In genomic region chr1:53738205-53739108, GRCh38 we compare ENCODE assay signal across 8 cellular contexts. TPM values are rescaled to one million over a fixed set of nuclear protein-coding genes. Genes with fewer than 3 reads are reported as not detected.
DNase-seq lines count a peak whose midpoint lies in the region; ATAC-seq and TF ChIP-seq lines count a peak whose summit lies in the region.

No MANE protein-coding gene starts in this region.

- peak; percentile 30 for ATAC-seq in GM19397 (IDR thresholded peaks at IDR 0.05; ENCODE audit: unreplicated experiment)
- peak; percentile 12; the same call in 1 of the 2 replicates for ATAC-seq in Panc1

- in situ Hi-C loops in Panc1 (cut with HindIII; ENCODE audit: low pct_unique_long_range_greater_than_20kb, low sequenced_read_pairs), result no loop called here

- H3K27me3 ChIP-seq in A673 (replicated peaks; ENCODE audit: insufficient read depth, low read depth, low read length, poor library complexity), result peaks cover 36% of the 10 kb centered on the region
- peaks cover 14% of the 10 kb centered on the region for H3K27me3 ChIP-seq in Panc1 (ENCODE audit: control insufficient read depth, insufficient read depth, low read length)
- peaks cover 8 to 100% (median 13%) of the 10 kb centered on the region in 4 donors for H3K27me3 ChIP-seq in esophagus squamous epithelium
- peaks cover 100% of the 10 kb centered on the region for H3K27me3 ChIP-seq in neutrophil

- H3K4me1 ChIP-seq in A673 (ENCODE audit: insufficient read depth, low read length, poor library complexity, severe bottlenecking), result peaks cover 6% of the 10 kb centered on the region
- H3K4me1 ChIP-seq in Panc1 (ENCODE audit: control insufficient read depth, insufficient read depth, low read length), result peaks cover 4% of the 10 kb centered on the region; the same call in 1 of the 2 replicates
- H3K4me1 ChIP-seq in esophagus squamous epithelium, result peaks cover 8 to 35% (median 23%) of the 10 kb centered on the region in 3 donors
- peaks cover 10 to 19% of the 10 kb centered on the region in 2 experiments for H3K4me1 ChIP-seq in neutrophil (ENCODE audit: control insufficient read depth in 1 of 2, insufficient read depth in 1 of 2, low read depth in 1 of 2, low read length in 1 of 2)

- H3K36me3 ChIP-seq in A673 (ENCODE audit: insufficient read depth, low read length, poor library complexity, severe bottlenecking), result no peaks in the 10 kb centered on the region
- H3K36me3 ChIP-seq in Panc1 (ENCODE audit: control insufficient read depth, insufficient read depth, low read length), result no peaks in the 10 kb centered on the region
- H3K36me3 ChIP-seq in esophagus squamous epithelium, result no peaks in the 10 kb centered on the region
- no peaks in the 10 kb centered on the region for H3K36me3 ChIP-seq in neutrophil

- DNase-seq in A673 (ENCODE audit: low spot score), result no peak
- DNase-seq in Panc1 (ENCODE audit: low read depth, low spot score), result no peak
- no peak for DNase-seq in esophagus squamous epithelium (lab: John Stamatoyannopoulos, UW)
- DNase-seq in NCI-H1930 (lab: John Stamatoyannopoulos, UW), result no peak
- DNase-seq in NCI-H526 treated with DMSO at 0.1 percent for 48 hours (lab: John Stamatoyannopoulos, UW), result no peak
- no peak for DNase-seq in central memory CD4-positive, alpha-beta T cell

- intact Hi-C loops in A673 (cut with micrococcal nuclease; ENCODE audit: unreplicated experiment), result no loop called here
- intact Hi-C loops in Panc1 (cut with micrococcal nuclease; ENCODE audit: unreplicated experiment), result no loop called here
- intact Hi-C loops in esophagus squamous epithelium (cut with DNase I), result no loop called here

- CTCF ChIA-PET in A673 (lab: Charles Lee) (no interaction called here), Panc1 (lab: Charles Lee) (no interaction called here)

- BruUV-seq in A673 (replicated peaks; lab: Mats Ljungman, UMichigan) (no TSS peak), Panc1 (replicated peaks; lab: Mats Ljungman, UMichigan) (no TSS peak)

- H3K4me3 ChIP-seq in A673 (ENCODE audit: low read depth, low read length, poor library complexity, severe bottlenecking) (peak overlapping the region; percentile 40), Panc1 (ENCODE audit: low read depth in 2 of 2, low read length in 2 of 2) (peak overlapping the region; percentile 49 to 54), esophagus squamous epithelium (peak overlapping the region; percentile 28 to 82 (median 54)), neutrophil (ENCODE audit: low read depth in 1 of 2, low read length in 1 of 2) (peak overlapping the region; percentile 21 to 56)

- H3K27ac ChIP-seq in A673 (ENCODE audit: low read depth, low read length, poor library complexity, severe bottlenecking) (no peak overlapping the region), Panc1 (ENCODE audit: low read length) (no peak overlapping the region), esophagus squamous epithelium (peak overlapping the region in 2 of 4 donors; percentile 48 to 64), neutrophil (no peak overlapping the region)

- 12% methylated on average over 14 of the region's 101 CpGs; no CpG with 5 or more reads in 1 of the 2 donors for whole genome bisulfite sequencing in esophagus squamous epithelium, 2 donors

- POLR2A ChIA-PET in A673 (lab: Charles Lee; ENCODE audit: low non-redundant PET) (no interaction called here), Panc1 (lab: Charles Lee) (no interaction called here)

- no peaks in the 10 kb centered on the region for H3K9me3 ChIP-seq in A673 (ENCODE audit: low read depth, low read length, poor library complexity, severe bottlenecking)
- H3K9me3 ChIP-seq in Panc1 (ENCODE audit: control insufficient read depth, insufficient read depth, low read depth, low read length), result no peaks in the 10 kb centered on the region
- H3K9me3 ChIP-seq in esophagus squamous epithelium, result peaks cover 0 to 8% (median 3%) of the 10 kb centered on the region in 3 donors
- no peaks in the 10 kb centered on the region for H3K9me3 ChIP-seq in neutrophil

- TF ChIP-seq CTCF in A673 (conservative IDR thresholded peaks at IDR 0.05; ENCODE audit: low read depth, low read length) (no peak), Panc1 (IDR thresholded peaks at IDR 0.05) (no peak), esophagus squamous epithelium (IDR thresholded peaks at IDR 0.05) (no peak), neutrophil (IDR thresholded peaks at IDR 0.05) (no peak)

- TF ChIP-seq POLR2A in esophagus squamous epithelium (IDR thresholded peaks at IDR 0.05), result no peak

RNA-seq across cellular contexts. Expression of gene GLIS1, which starts 0.5 kb away (rescaled TPM):
- total RNA-seq in A673 (2021), result 0.13 and 0.24 TPM in 2 replicates
- total RNA-seq in Panc1 (2021; ENCODE audit: unreplicated experiment), result 0.28 TPM
- 1.2 TPM for polyA plus RNA-seq in Panc1 (2012; ENCODE audit: insufficient read length)
- total RNA-seq in esophagus squamous epithelium, result under 1 TPM in 1 of 4 donors, not detected in 3; 0.57 TPM
